Comparison of ENCODE assay signal across 1 cellular context in genomic region chr11:118608268-118609214, GRCh38.
TF ChIP-seq lines count a peak whose summit lies in the region.

No MANE protein-coding gene starts in this region.

TF ChIP-seq in K562, 482 proteins besides CTCF, POLR2A, EP300 and RAD21 (continued from another document and continues in another):
- TF ChIP-seq ZNF395 (CRISPR knock-in tag; IDR thresholded peaks at IDR 0.05) = no peak
- peak; percentile 41; the same call in 1 of the 2 replicates for TF ChIP-seq IRF2 (CRISPR knock-in tag; IDR thresholded peaks at IDR 0.05)
- TF ChIP-seq NBN (IDR thresholded peaks at IDR 0.05; ENCODE audit: low read depth) = peak; percentile 85
- TF ChIP-seq ZNF407 (IDR thresholded peaks at IDR 0.05; ENCODE audit: low read depth) = peak; percentile 21; the same call in 1 of the 2 replicates
- 0 out of 2 replicates have a peak, but pooled peaks have one; percentile 55 for TF ChIP-seq ELF4 (CRISPR knock-in tag; IDR thresholded peaks at IDR 0.05)
- TF ChIP-seq PHB (CRISPR knock-in tag; IDR thresholded peaks at IDR 0.05) = no peak
- TF ChIP-seq MEF2D (tag; conservative IDR thresholded peaks at IDR 0.05; ENCODE audit: low read depth) = peak; percentile 68; the same call in 1 of the 2 replicates
- 0 out of 2 replicates have a peak, but pooled peaks have one; percentile 5 for TF ChIP-seq HIVEP1 (CRISPR knock-in tag; IDR thresholded peaks at IDR 0.05)
- no peak for TF ChIP-seq ATF1 (CRISPR knock-in tag; IDR thresholded peaks at IDR 0.05)
- TF ChIP-seq ATF1 (tag; IDR thresholded peaks at IDR 0.05) = peak; percentile 87
- TF ChIP-seq CEBPZ (IDR thresholded peaks at IDR 0.05; ENCODE audit: borderline replicate concordance, low read depth, low read length) = no peak
- TF ChIP-seq POLR2AphosphoS5 (IDR thresholded peaks at IDR 0.05; ENCODE audit: control insufficient read depth, insufficient read depth, low read depth, low read length) = peak; percentile 59; the same call in 1 of the 2 replicates
- peak in 1 of 2 experiments; percentile 68; a peak in 1 of 4 replicates for TF ChIP-seq MLX (CRISPR knock-in tag; conservative IDR thresholded peaks at IDR 0.05)
- no peak for TF ChIP-seq NFATC3 (IDR thresholded peaks at IDR 0.05)
- peak; percentile 81; the same call in 1 of the 2 replicates for TF ChIP-seq IRF1 (CRISPR knock-in tag; IDR thresholded peaks at IDR 0.05; ENCODE audit: borderline replicate concordance)
- TF ChIP-seq TOE1 (IDR thresholded peaks at IDR 0.05; ENCODE audit: borderline replicate concordance) = no peak; the same call in none of the 2 replicates
- peak; percentile 82; the same call in 1 of the 2 replicates for TF ChIP-seq TOE1 (CRISPR knock-in tag; IDR thresholded peaks at IDR 0.05; ENCODE audit: borderline replicate concordance, low read depth)
- peak; percentile 56 for TF ChIP-seq TCF3 (CRISPR knock-in tag; IDR thresholded peaks at IDR 0.05)
- TF ChIP-seq TBL1XR1 (IDR thresholded peaks at IDR 0.05; ENCODE audit: low read length in 2 of 2) = no peak
- TF ChIP-seq CBX3 (IDR thresholded peaks at IDR 0.05; ENCODE audit: borderline replicate concordance in 1 of 2, low read length in 2 of 2) = peak in 1 of 2 experiments; percentile 70; a peak in 2 of 3 replicates
- TF ChIP-seq FOXM1 (IDR thresholded peaks at IDR 0.05; ENCODE audit: low read depth) = no peak
- TF ChIP-seq FOXM1 (CRISPR knock-in tag; IDR thresholded peaks at IDR 0.05; ENCODE audit: low read depth) = no peak; the same call in 1 of the 2 replicates
- no peak for TF ChIP-seq ELF2 (CRISPR knock-in tag; IDR thresholded peaks at IDR 0.05)
- peak; percentile 18; the same call in 1 of the 2 replicates for TF ChIP-seq KLF13 (tag; IDR thresholded peaks at IDR 0.05; ENCODE audit: borderline replicate concordance, low read depth)
- TF ChIP-seq CREB3 (tag; conservative IDR thresholded peaks at IDR 0.05; ENCODE audit: low read depth) = no peak
- TF ChIP-seq MBD2 (IDR thresholded peaks at IDR 0.05; ENCODE audit: borderline replicate concordance, low read depth) = peak; percentile 59; the same call in 1 of the 2 replicates
- peak in 1 of 2 experiments; percentile 29 for TF ChIP-seq AFF1 (IDR thresholded peaks at IDR 0.05; ENCODE audit: low read depth in 1 of 2, partially characterized antibody in 2 of 2)
- TF ChIP-seq NR2C1 (IDR thresholded peaks at IDR 0.05) = no peak
- TF ChIP-seq NR2C1 (tag; IDR thresholded peaks at IDR 0.05) = 0 out of 2 replicates have a peak, but pooled peaks have one; percentile 24
- TF ChIP-seq ETV5 (CRISPR knock-in tag; IDR thresholded peaks at IDR 0.05; ENCODE audit: low read depth) = 0 out of 2 replicates have a peak, but pooled peaks have one; percentile 34
- peak; percentile 80; the same call in 1 of the 2 replicates for TF ChIP-seq MTA1 (IDR thresholded peaks at IDR 0.05; ENCODE audit: borderline replicate concordance)
- peak; percentile 84; the same call in 1 of the 2 replicates for TF ChIP-seq MTA3 (IDR thresholded peaks at IDR 0.05; ENCODE audit: borderline replicate concordance)
- peak; percentile 57; the same call in 1 of the 2 replicates for TF ChIP-seq ATF7 (IDR thresholded peaks at IDR 0.05)
- peak; percentile 3 for TF ChIP-seq MEIS2 (IDR thresholded peaks at IDR 0.05; ENCODE audit: partially characterized antibody)
- peak; percentile 25; the same call in 1 of the 2 replicates for TF ChIP-seq MTA2 (IDR thresholded peaks at IDR 0.05; ENCODE audit: low read depth)
- 0 out of 2 replicates have a peak, but pooled peaks have one; percentile 33 for TF ChIP-seq E2F1 (CRISPR knock-in tag; IDR thresholded peaks at IDR 0.05)
- peak; percentile 32; the same call in 1 of the 2 replicates for TF ChIP-seq GABPA (tag; conservative IDR thresholded peaks at IDR 0.05; ENCODE audit: low read depth)
- TF ChIP-seq PTBP1 (IDR thresholded peaks at IDR 0.05; ENCODE audit: low read depth, low read length) = no peak
- no peak for TF ChIP-seq GTF2E2 (tag; IDR thresholded peaks at IDR 0.05)
- TF ChIP-seq RFX5 (IDR thresholded peaks at IDR 0.05; ENCODE audit: low read depth, low read length) = no peak
- no peak for TF ChIP-seq HCFC1 (IDR thresholded peaks at IDR 0.05; ENCODE audit: low read depth, low read length)
